ENCODE assay signal across 8 cellular contexts in the genomic region with DNA sequence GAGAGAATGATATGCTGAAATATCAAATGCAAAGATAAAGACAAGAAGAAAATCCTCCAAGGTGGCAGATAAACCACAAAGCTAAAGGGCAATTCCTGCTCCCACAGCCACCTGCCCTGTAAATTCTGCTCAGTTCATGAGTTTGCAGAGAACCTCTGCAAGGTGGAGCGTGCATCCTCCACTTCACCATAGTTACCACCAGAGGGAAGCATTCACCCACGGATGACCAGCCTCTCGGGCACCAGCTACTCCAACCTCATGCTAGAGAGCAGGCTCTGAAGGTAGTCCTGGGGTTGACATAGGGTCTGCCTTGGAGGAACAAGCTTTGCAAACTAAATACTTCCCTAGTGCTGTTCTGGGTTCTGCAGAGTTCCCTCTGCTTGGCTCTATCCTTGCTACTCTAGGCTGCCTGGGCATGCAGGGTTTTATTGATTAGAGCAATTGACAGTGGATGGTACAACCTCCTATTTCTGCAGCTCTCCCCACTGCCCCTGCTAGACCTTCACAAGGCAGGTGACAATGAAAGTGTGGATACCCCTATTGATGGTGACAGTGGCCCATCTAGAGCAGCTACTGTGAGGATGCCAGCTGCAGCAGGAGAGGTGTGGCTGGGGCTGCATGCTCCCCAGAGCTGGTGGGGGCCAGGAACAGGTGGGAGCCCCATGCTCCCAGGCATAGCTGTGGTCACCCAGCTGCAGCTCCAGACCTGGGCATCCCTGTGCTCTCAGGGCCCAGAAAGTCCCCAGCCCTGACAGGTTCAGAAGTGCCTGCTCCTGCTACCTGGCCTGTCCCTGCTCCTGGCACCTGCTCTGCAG. TPM values are rescaled to one million over a fixed set of nuclear protein-coding genes. Genes with fewer than 3 reads are reported as not detected.
DNase-seq lines count a peak whose midpoint lies in the region; ATAC-seq, FAIRE-seq and TF ChIP-seq lines count a peak whose summit lies in the region.

No MANE protein-coding gene starts in this region.

- H3K36me3 ChIP-seq in osteoblast (ENCODE audit: insufficient read depth, low read length) (no peaks in the 10 kb centered on the region), upper lobe of left lung (no peaks in the 10 kb centered on the region)

- no peak overlapping the region for H2AFZ ChIP-seq in osteoblast (ENCODE audit: low read length)

- TF ChIP-seq EP300 in upper lobe of left lung (IDR thresholded peaks at IDR 0.05): no peak

- no peak for DNase-seq in AG09309 (ENCODE audit: low read depth)
- DNase-seq in OCI-M1 (lab: John Stamatoyannopoulos, UW): peak; percentile 57
- DNase-seq in activated T-helper 2 cell treated with anti-CD3 and anti-CD28 coated beads, Interferon-gamma antibody, Interleukin-2, Interleukin-4, amounts not matched to agents 10 μg/mL and 5 μg/mL and 100 μg/mL, durations not matched to agents 14 hours and 24 hours and 36 hours (ENCODE audit: low spot score): peak; percentile 49
- peak; percentile 30 to 58 for DNase-seq in frontal cortex (ENCODE audit: low spot score in 2 of 2)
- peak; percentile 86 for DNase-seq in osteoblast (ENCODE audit: insufficient read length, low spot score, missing footprints)
- DNase-seq in upper lobe of left lung: peak in 1 of 2 donors; percentile 62

- H4K20me1 ChIP-seq in osteoblast (ENCODE audit: insufficient read depth, low read length): no peaks in the 10 kb centered on the region

- H3K27ac ChIP-seq in osteoblast (ENCODE audit: low read depth, low read length) (no peak overlapping the region), upper lobe of left lung (no peak overlapping the region)

- intact Hi-C loops in activated T-helper 2 cell treated with anti-CD3 and anti-CD28 coated beads, Interferon-gamma antibody, Interleukin-2, Interleukin-4, amounts not matched to agents 10 μg/mL and 5 μg/mL and 100 μg/mL, durations not matched to agents 14 hours and 24 hours and 36 hours (cut with micrococcal nuclease): loop anchor here (2.0 to 10.0 kb wide), 2 partner anchors 57 to 163 kb away; no protein-coding TSS in a partner anchor

- no peaks in the 10 kb centered on the region for H3K79me2 ChIP-seq in osteoblast (ENCODE audit: insufficient read depth, low read length)

- H3K9me3 Mint-ChIP-seq in activated T-helper 2 cell treated with anti-CD3 and anti-CD28 coated beads, Interferon-gamma antibody, Interleukin-2, Interleukin-4, amounts not matched to agents 10 μg/mL and 5 μg/mL and 100 μg/mL, durations not matched to agents 14 hours and 24 hours and 36 hours: no peaks in the 10 kb centered on the region

- H3K4me1 Mint-ChIP-seq in activated T-helper 2 cell treated with anti-CD3 and anti-CD28 coated beads, Interferon-gamma antibody, Interleukin-2, Interleukin-4, amounts not matched to agents 10 μg/mL and 5 μg/mL and 100 μg/mL, durations not matched to agents 14 hours and 24 hours and 36 hours (ENCODE audit: low read depth): peaks cover 1% of the 10 kb centered on the region

- no peak overlapping the region for H3K4me3 Mint-ChIP-seq in activated T-helper 2 cell treated with anti-CD3 and anti-CD28 coated beads, Interferon-gamma antibody, Interleukin-2, Interleukin-4, amounts not matched to agents 10 μg/mL and 5 μg/mL and 100 μg/mL, durations not matched to agents 14 hours and 24 hours and 36 hours (ENCODE audit: low read depth)

- FAIRE-seq in frontal cortex (lab: Jason Lieb, UNC): no peak

- no peak for TF ChIP-seq POLR2A in upper lobe of left lung (IDR thresholded peaks at IDR 0.05)

- no peaks in the 10 kb centered on the region for H3K9me3 ChIP-seq in osteoblast (ENCODE audit: low read depth, low read length)
- no peaks in the 10 kb centered on the region for H3K9me3 ChIP-seq in upper lobe of left lung

- H3K36me3 Mint-ChIP-seq in activated T-helper 2 cell treated with anti-CD3 and anti-CD28 coated beads, Interferon-gamma antibody, Interleukin-2, Interleukin-4, amounts not matched to agents 10 μg/mL and 5 μg/mL and 100 μg/mL, durations not matched to agents 14 hours and 24 hours and 36 hours (ENCODE audit: low read depth): no peaks in the 10 kb centered on the region

- no peak overlapping the region for H3K4me2 ChIP-seq in osteoblast (ENCODE audit: insufficient read depth, low read length)

- H3K27ac Mint-ChIP-seq in activated T-helper 2 cell treated with anti-CD3 and anti-CD28 coated beads, Interferon-gamma antibody, Interleukin-2, Interleukin-4, amounts not matched to agents 10 μg/mL and 5 μg/mL and 100 μg/mL, durations not matched to agents 14 hours and 24 hours and 36 hours: no peak overlapping the region

- TF ChIP-seq CTCF in AG09309 (IDR thresholded peaks at IDR 0.05; ENCODE audit: control insufficient read depth, insufficient read depth, low read depth, low read length, missing control alignments): peak; percentile 87
- peak; percentile 78 for TF ChIP-seq CTCF in osteoblast (IDR thresholded peaks at IDR 0.05; ENCODE audit: extremely low read depth, low read depth, low read length)
- TF ChIP-seq CTCF in upper lobe of left lung (IDR thresholded peaks at IDR 0.05): peak; percentile 44 to 91 (median 76)

- peaks cover 5% of the 10 kb centered on the region for H3K27me3 ChIP-seq in osteoblast (ENCODE audit: insufficient read depth, low read length)
- no peaks in the 10 kb centered on the region for H3K27me3 ChIP-seq in upper lobe of left lung

- H3K4me1 ChIP-seq in osteoblast (ENCODE audit: insufficient read depth, low read length) (no peaks in the 10 kb centered on the region), upper lobe of left lung (no peaks in the 10 kb centered on the region)

- 0% methylated on average over 3 of the region's 3 CpGs for WGBS in upper lobe of left lung, 2 donors

- H3K4me3 ChIP-seq in AG09309 (ENCODE audit: control insufficient read depth, low read depth, low read length) (no peak overlapping the region), osteoblast (ENCODE audit: insufficient read depth, low read length) (no peak overlapping the region), upper lobe of left lung (no peak overlapping the region)

- peaks cover 3% of the 10 kb centered on the region for H3K27me3 Mint-ChIP-seq in activated T-helper 2 cell treated with anti-CD3 and anti-CD28 coated beads, Interferon-gamma antibody, Interleukin-2, Interleukin-4, amounts not matched to agents 10 μg/mL and 5 μg/mL and 100 μg/mL, durations not matched to agents 14 hours and 24 hours and 36 hours (ENCODE audit: low read depth)

- ATAC-seq in GM18502 (IDR thresholded peaks at IDR 0.05; ENCODE audit: poor library complexity, unreplicated experiment): peak; percentile 84
- peak; percentile 71 for ATAC-seq in HG03378 (IDR thresholded peaks at IDR 0.05; ENCODE audit: unreplicated experiment)
- peak; percentile 91 to 92 for ATAC-seq in upper lobe of left lung (ENCODE audit: low FRiP score in 2 of 2)

RNA-seq across cellular contexts. Expression of a gene that starts 51.1 kb away (rescaled TPM):
- not detected in 2 replicates for total RNA-seq in activated T-helper 2 cell treated with anti-CD3 and anti-CD28 coated beads, Interferon-gamma antibody, Interleukin-2, Interleukin-4, amounts not matched to agents 10 μg/mL and 5 μg/mL and 100 μg/mL, durations not matched to agents 14 hours and 24 hours and 36 hours
- not detected for total RNA-seq in frontal cortex
- total RNA-seq in osteoblast: not detected in 2 replicates
- total RNA-seq in upper lobe of left lung: 10 to 100 TPM; 23.0 to 94.7 (median 75.7) TPM

RNA-seq across cellular contexts. Expression of a gene that starts 58.0 kb away (rescaled TPM):
- not detected in 2 replicates for total RNA-seq in activated T-helper 2 cell treated with anti-CD3 and anti-CD28 coated beads, Interferon-gamma antibody, Interleukin-2, Interleukin-4, amounts not matched to agents 10 μg/mL and 5 μg/mL and 100 μg/mL, durations not matched to agents 14 hours and 24 hours and 36 hours
- not detected for total RNA-seq in frontal cortex
- not detected in 2 replicates for total RNA-seq in osteoblast
- 1 to 10 TPM in 2 of 6 donors, under 1 TPM in 1, not detected in 3; 0.81 to 1.7 (median 1.1) TPM for total RNA-seq in upper lobe of left lung

Comparison
In these comparisons a context has a peak if more than half of its experiments do, and no peak if none do; other contexts are left out.
1. RNA of a gene that starts 51.1 kb away (total RNA-seq): 23.0 to 94.7 TPM in upper lobe of left lung; not detected in activated T-helper 2 cell treated with anti-CD3 and anti-CD28 coated beads, Interferon-gamma antibody, Interleukin-2, Interleukin-4, amounts not matched to agents 10 μg/mL and 5 μg/mL and 100 μg/mL, durations not matched to agents 14 hours and 24 hours and 36 hours, not detected in frontal cortex (single experiment) and not detected in osteoblast; every median in the first group is over 10 times any median in the second.
2. Peak in every context shown above with its lines, with median percentiles within 50 percentile points of each other: CTCF ChIP-seq and ATAC-seq.